In the genomic region with DNA sequence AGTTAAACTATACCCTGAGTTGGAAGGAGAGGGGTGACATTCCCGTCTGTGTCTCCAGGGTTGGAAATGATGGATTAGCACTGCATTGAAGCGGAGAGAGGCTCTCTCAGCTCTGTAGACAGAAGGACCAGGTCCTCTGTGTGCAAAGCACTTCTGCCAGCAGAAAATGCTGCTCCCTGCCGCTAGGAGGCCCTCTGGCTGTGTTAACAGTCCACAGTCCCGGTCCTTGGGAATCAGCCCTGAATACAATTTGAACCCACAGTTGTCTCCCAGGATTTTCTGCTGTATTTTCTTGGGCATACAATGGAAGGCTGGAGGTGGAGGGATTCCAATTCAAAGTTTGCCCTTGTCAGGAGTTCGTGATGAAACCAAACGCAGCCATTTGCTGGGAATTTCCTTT, we compare ENCODE assay signal across 10 cellular contexts.
DNase-seq lines count a peak whose midpoint lies in the region; ATAC-seq lines count a peak whose summit lies in the region.
"Had no signal": no experiment of that assay in that cellular context is flagged by ENCODE, and none has a peak within 500 bp of the region (broad histone marks: within the 10 kb centered on the region; RNA-seq: fewer than 3 reads in every experiment).

No MANE protein-coding gene starts in this region.

- no peak for ATAC-seq in activated CD8-positive, alpha-beta memory T cell treated with anti-CD3 and anti-CD28 coated beads, Interleukin-2, amount 10 ng/mL, durations not matched to agents 7 days and 5 days
- ATAC-seq in HG03196 (IDR thresholded peaks at IDR 0.05; ENCODE audit: unreplicated experiment) (no peak), HG02798 (IDR thresholded peaks at IDR 0.05; ENCODE audit: poor library complexity, unreplicated experiment) (no peak)
- ATAC-seq: activated T-cell treated with anti-CD3 and anti-CD28 coated beads, Interleukin-2, amount 50 U/mL, for 4 hours had no signal

- intact Hi-C loops in head of caudate nucleus (cut with DNase I): no loop called here

- H3K4me1 Mint-ChIP-seq in activated CD8-positive, alpha-beta memory T cell treated with anti-CD3 and anti-CD28 coated beads, Interleukin-2, amount 10 ng/mL, durations not matched to agents 7 days and 5 days: no peaks in the 10 kb centered on the region

- CTCF ChIA-PET in activated CD8-positive, alpha-beta memory T cell treated with anti-CD3 and anti-CD28 coated beads, Interleukin-2, amount 10 ng/mL, durations not matched to agents 7 days and 5 days (lab: Charles Lee): no interaction called here

- peak; percentile 34 for DNase-seq in activated CD8-positive, alpha-beta memory T cell treated with anti-CD3 and anti-CD28 coated beads, Interleukin-2, amount 10 ng/mL, durations not matched to agents 7 days and 5 days
- DNase-seq in activated CD8-positive, alpha-beta memory T cell treated with anti-CD3 and anti-CD28 coated beads, Interleukin-2, amount 50 U/mL, for 48 hours: no peak
- DNase-seq in NCI-H1092 (lab: John Stamatoyannopoulos, UW) (peak; percentile 7), head of caudate nucleus (peak in 26 of 42 donors; percentile 11 to 67 (median 47)), HPDE6-E6E7 (ENCODE audit: extremely low spot score) (no peak)
- peak; percentile 42 for DNase-seq in stimulated activated CD8-positive, alpha-beta memory T cell treated with anti-CD3 and anti-CD28 coated beads, Interleukin-4, amount 100 ng/mL, for 48 hours
- DNase-seq: activated T-cell treated with anti-CD3 and anti-CD28 coated beads, Interleukin-2, amount 50 U/mL, for 4 hours; Kasumi-1 had no signal

- no peaks in the 10 kb centered on the region for H3K27me3 Mint-ChIP-seq in activated CD8-positive, alpha-beta memory T cell treated with anti-CD3 and anti-CD28 coated beads, Interleukin-2, amount 10 ng/mL, durations not matched to agents 7 days and 5 days

- no peak overlapping the region for H3K4me3 Mint-ChIP-seq in activated CD8-positive, alpha-beta memory T cell treated with anti-CD3 and anti-CD28 coated beads, Interleukin-2, amount 10 ng/mL, durations not matched to agents 7 days and 5 days
- H3K4me3 Mint-ChIP-seq: activated T-cell treated with anti-CD3 and anti-CD28 coated beads, Interleukin-2, amount 50 U/mL, for 4 hours had no signal

- H3K36me3 Mint-ChIP-seq in activated CD8-positive, alpha-beta memory T cell treated with anti-CD3 and anti-CD28 coated beads, Interleukin-2, amount 10 ng/mL, durations not matched to agents 7 days and 5 days: no peaks in the 10 kb centered on the region

- H3K9me3 Mint-ChIP-seq in activated CD8-positive, alpha-beta memory T cell treated with anti-CD3 and anti-CD28 coated beads, Interleukin-2, amount 10 ng/mL, durations not matched to agents 7 days and 5 days (ENCODE audit: low read depth): peaks cover 2% of the 10 kb centered on the region
- H3K9me3 Mint-ChIP-seq: activated T-cell treated with anti-CD3 and anti-CD28 coated beads, Interleukin-2, amount 50 U/mL, for 4 hours had no signal

- H3K27ac Mint-ChIP-seq in activated CD8-positive, alpha-beta memory T cell treated with anti-CD3 and anti-CD28 coated beads, Interleukin-2, amount 10 ng/mL, durations not matched to agents 7 days and 5 days: no peak overlapping the region

Comparison
In these comparisons a context has a peak if more than half of its experiments do, and no peak if none do; other contexts are left out.
1. DNase-seq: peak in activated CD8-positive, alpha-beta memory T cell treated with anti-CD3 and anti-CD28 coated beads, Interleukin-2, amount 10 ng/mL, durations not matched to agents 7 days and 5 days (single experiment), NCI-H1092 (single experiment), head of caudate nucleus (26 of 42) and stimulated activated CD8-positive, alpha-beta memory T cell treated with anti-CD3 and anti-CD28 coated beads, Interleukin-4, amount 100 ng/mL, for 48 hours (single experiment); none in activated CD8-positive, alpha-beta memory T cell treated with anti-CD3 and anti-CD28 coated beads, Interleukin-2, amount 50 U/mL, for 48 hours (single experiment) and HPDE6-E6E7 (single experiment).